ENCODE assay signal across 1 cellular context in genomic region chr20:56412473-56412790, GRCh38.
TF ChIP-seq lines count a peak whose summit lies in the region.

No MANE protein-coding gene starts in this region.

TF ChIP-seq in liver, 16 proteins besides CTCF, POLR2A, EP300 and RAD21 (continued from another document):
- TF ChIP-seq REST (IDR thresholded peaks at IDR 0.05) (no peak), JUND (IDR thresholded peaks at IDR 0.05) (no peak), HNF4G (IDR thresholded peaks at IDR 0.05) (no peak), RXRA (IDR thresholded peaks at IDR 0.05) (no peak), GABPA (IDR thresholded peaks at IDR 0.05 in 1 of 2, conservative IDR thresholded peaks at IDR 0.05 in 1 of 2) (no peak)
